In genomic region chr14:50943943-50944646, GRCh38 we compare ENCODE assay signal across 8 cellular contexts. TPM values are rescaled to one million over a fixed set of nuclear protein-coding genes. Genes with fewer than 3 reads are reported as not detected.
DNase-seq lines count a peak whose midpoint lies in the region; ATAC-seq and TF ChIP-seq lines count a peak whose summit lies in the region.

TSS of gene PYGL (minus strand) at chr14:50944483. CDS start at chr14:50944403, 80 bp downstream.

- no peak for TF ChIP-seq CTCF in omental fat pad (IDR thresholded peaks at IDR 0.05)

- peak; percentile 21 to 66 for DNase-seq in NCI-H524 (lab: John Stamatoyannopoulos, UW)
- DNase-seq in NCI-H524 treated with DMSO at 0.1 percent for 48 hours (lab: John Stamatoyannopoulos, UW): no peak
- peak; percentile 23 for DNase-seq in NCI-H774 (lab: John Stamatoyannopoulos, UW)
- peak; percentile 25 for DNase-seq in activated naive CD4-positive, alpha-beta T cell treated with Interleukin-2 at 50 U/mL for 16 hours
- DNase-seq in head of caudate nucleus: peak in 39 of 42 donors; percentile 19 to 75 (median 54)
- peak; percentile 40 for DNase-seq in omental fat pad (ENCODE audit: low spot score)
- no peak for DNase-seq in amniotic stem cell (lab: John Stamatoyannopoulos, UW)

- ATAC-seq in HG02759 (IDR thresholded peaks at IDR 0.05; ENCODE audit: unreplicated experiment) (peak; percentile 83), omental fat pad (ENCODE audit: low FRiP score) (peak; percentile 91)

- intact Hi-C loops in head of caudate nucleus (cut with DNase I): no loop called here

RNA-seq across cellular contexts. Expression of gene PYGL, which starts in this region (rescaled TPM):
- 100 to 1,000 TPM in 3 of 4 donors, 10 to 100 TPM in 1; 91.0 to 177 (median 117) TPM for total RNA-seq in omental fat pad

Comparison
In these comparisons a context has a peak if more than half of its experiments do, and no peak if none do; other contexts are left out.
1. DNase-seq: peak in NCI-H524 (2 of 2), NCI-H774 (single experiment), activated naive CD4-positive, alpha-beta T cell treated with Interleukin-2 at 50 U/mL for 16 hours (single experiment), head of caudate nucleus (39 of 42) and omental fat pad (single experiment); none in NCI-H524 treated with DMSO at 0.1 percent for 48 hours (single experiment) and amniotic stem cell (single experiment).